In the genomic region with DNA sequence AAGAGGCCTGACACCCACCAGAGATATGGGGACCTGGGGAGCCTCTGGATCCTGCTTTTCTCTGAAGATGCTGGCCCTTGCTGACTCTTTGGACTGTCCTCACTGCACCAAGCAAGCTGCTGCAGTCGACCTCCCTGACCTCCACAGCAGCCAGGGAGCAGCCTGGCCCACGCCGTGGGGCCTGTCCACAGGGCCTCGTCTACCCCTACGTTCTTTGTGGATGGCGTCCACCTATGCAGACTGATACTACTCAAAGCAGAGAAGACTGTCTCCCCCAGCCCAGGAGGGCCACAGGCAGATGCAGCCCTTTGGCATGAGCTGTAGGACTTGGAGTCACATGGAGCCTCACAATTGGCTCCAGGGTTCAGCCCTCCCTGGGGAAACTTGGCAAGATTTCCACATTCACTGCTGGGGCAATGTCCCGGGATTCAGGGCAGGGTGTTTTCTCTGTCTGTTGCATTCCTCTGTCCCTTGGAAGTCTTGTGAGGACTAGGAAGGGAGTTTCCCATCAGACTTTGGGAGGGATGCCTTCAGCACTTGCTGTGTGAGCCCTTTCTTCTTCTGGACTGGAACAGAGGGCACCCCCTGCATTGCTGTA, we compare ENCODE assay signal across 23 cellular contexts.
"Had no signal": no experiment of that assay in that cellular context is flagged by ENCODE, and none has a peak within 500 bp of the region (broad histone marks: within the 10 kb centered on the region; RNA-seq: fewer than 3 reads in every experiment).

No MANE protein-coding gene starts in this region.

- H3K36me3 ChIP-seq: brain microvascular endothelial cell, left lung, sigmoid colon, spleen, suprapubic skin had no signal

- H3K4me1 ChIP-seq: left lung, spleen had no signal

- H3K27ac ChIP-seq: brain microvascular endothelial cell, left lung, sigmoid colon, spleen, suprapubic skin had no signal

- DNase-seq: activated B cell treated with CpG ODN at 0.5 μM for 24 hours; activated CD4-positive, alpha-beta T cell treated with anti-CD3 and anti-CD28 coated beads, Interleukin-2, amount 50 U/mL, for 1 hour; activated CD8-positive, alpha-beta T cell treated with anti-CD3 and anti-CD28 coated beads for 36 hours; activated gamma-delta T cell treated with Interleukin-2 at 50 U/mL for 16 hours; activated naive CD4-positive, alpha-beta T cell treated with anti-CD3 and anti-CD28 coated beads, Interleukin-2, amount 50 U/mL, for 16 hours; activated T-cell treated with anti-CD3 and anti-CD28 coated beads, Interleukin-2, amount 50 U/mL, for 4 hours; amniotic stem cell; brain microvascular endothelial cell; caudate nucleus; foreskin melanocyte; kidney glomerular epithelial cell; left lung; mammary epithelial cell; midbrain; naive thymus-derived CD4-positive, alpha-beta T cell; sigmoid colon; spleen; stimulated activated naive CD4-positive, alpha-beta T cell; T-cell; trophoblast cell had no signal

- H3K9me3 ChIP-seq: left lung, sigmoid colon, suprapubic skin had no signal

- ATAC-seq: activated CD8-positive, alpha-beta T cell treated with anti-CD3 and anti-CD28 coated beads for 36 hours; activated T-cell treated with anti-CD3 and anti-CD28 coated beads, Interleukin-2, amount 50 U/mL, for 4 hours; activated T-helper 17 cell treated with anti-CD3 and anti-CD28 coated beads, Interleukin-2, amount 50 U/mL, for 72 hours; esophagus mucosa; left lung; naive thymus-derived CD4-positive, alpha-beta T cell; T-cell had no signal

- H3K27me3 ChIP-seq: brain microvascular endothelial cell, sigmoid colon, suprapubic skin had no signal

- H3K4me3 ChIP-seq: left lung, sigmoid colon, spleen, suprapubic skin had no signal
